Comparison of ENCODE assay signal across 1 cellular context in the genomic region with DNA sequence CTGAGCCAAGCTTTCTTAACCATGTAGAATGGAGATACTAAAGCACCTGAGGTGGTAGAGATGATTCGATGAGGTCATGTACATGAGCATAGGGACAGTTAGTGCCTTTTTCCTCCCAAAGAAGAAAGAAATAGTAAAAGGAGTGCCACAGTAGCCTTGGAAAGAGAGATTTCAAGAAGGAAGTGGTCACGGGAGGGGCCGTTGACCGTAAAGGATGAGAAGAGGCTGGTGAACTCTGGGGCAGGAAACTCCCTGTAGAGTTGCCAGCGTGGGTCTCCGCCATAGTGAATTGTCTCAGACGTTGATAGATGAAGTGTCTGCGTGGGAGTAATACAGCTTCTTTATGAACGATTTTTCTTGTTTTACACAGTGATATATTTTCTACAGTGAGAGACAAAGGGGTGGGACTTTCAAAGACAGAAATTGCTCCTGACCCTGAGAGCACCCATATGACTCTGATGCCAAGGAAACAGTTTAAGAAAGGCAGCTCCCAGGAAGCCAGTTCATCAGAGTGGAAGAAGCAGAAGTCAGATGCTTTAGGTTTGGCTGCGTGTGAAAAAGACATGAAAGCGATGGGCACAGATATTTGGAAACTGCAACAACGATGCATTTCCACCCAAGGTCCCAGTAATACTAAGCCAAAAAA.
A peak's percentile ranks its signal among the peaks of the same experiment; 100 is the strongest.
TF ChIP-seq lines count a peak whose summit lies in the region.

No MANE protein-coding gene starts in this region.

TF ChIP-seq in GM12878, 131 proteins besides CTCF, POLR2A, EP300 and RAD21 (continued from another document and continues in another):
- TF ChIP-seq, protein P1, sequence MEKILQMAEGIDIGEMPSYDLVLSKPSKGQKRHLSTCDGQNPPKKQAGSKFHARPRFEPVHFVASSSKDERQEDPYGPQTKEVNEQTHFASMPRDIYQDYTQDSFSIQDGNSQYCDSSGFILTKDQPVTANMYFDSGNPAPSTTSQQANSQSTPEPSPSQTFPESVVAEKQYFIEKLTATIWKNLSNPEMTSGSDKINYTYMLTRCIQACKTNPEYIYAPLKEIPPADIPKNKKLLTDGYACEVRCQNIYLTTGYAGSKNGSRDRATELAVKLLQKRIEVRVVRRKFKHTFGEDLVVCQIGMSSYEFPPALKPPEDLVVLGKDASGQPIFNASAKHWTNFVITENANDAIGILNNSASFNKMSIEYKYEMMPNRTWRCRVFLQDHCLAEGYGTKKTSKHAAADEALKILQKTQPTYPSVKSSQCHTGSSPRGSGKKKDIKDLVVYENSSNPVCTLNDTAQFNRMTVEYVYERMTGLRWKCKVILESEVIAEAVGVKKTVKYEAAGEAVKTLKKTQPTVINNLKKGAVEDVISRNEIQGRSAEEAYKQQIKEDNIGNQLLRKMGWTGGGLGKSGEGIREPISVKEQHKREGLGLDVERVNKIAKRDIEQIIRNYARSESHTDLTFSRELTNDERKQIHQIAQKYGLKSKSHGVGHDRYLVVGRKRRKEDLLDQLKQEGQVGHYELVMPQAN (conservative IDR thresholded peaks at IDR 0.05), result no peak
- TF ChIP-seq CHD4 (IDR thresholded peaks at IDR 0.05) (no peak), STAT3 (IDR thresholded peaks at IDR 0.05; ENCODE audit: low read depth, low read length) (no peak), SMAD5 (IDR thresholded peaks at IDR 0.05; ENCODE audit: low read depth) (0 out of 2 replicates have a peak, but pooled peaks have one; percentile 60), EGR1 (IDR thresholded peaks at IDR 0.05; ENCODE audit: borderline replicate concordance in 1 of 2, low read depth in 2 of 2, low read length in 2 of 2) (peak in 1 of 2 experiments; percentile 74; a peak in 2 of 3 replicates), MYB (IDR thresholded peaks at IDR 0.05; ENCODE audit: borderline replicate concordance, low read depth, low read length) (no peak), MYC (IDR thresholded peaks at IDR 0.05; ENCODE audit: insufficient read depth, insufficient read length, insufficient replicate concordance, low read length, severe bottlenecking) (no peak), YBX1 (IDR thresholded peaks at IDR 0.05) (no peak), NFIC (IDR thresholded peaks at IDR 0.05; ENCODE audit: low read depth, low read length) (peak; percentile 84), POU2F2 (IDR thresholded peaks at IDR 0.05; ENCODE audit: borderline replicate concordance, low read depth, low read length) (no peak), CEBPB (IDR thresholded peaks at IDR 0.05; ENCODE audit: borderline replicate concordance in 1 of 2, low read depth in 2 of 2, low read length in 2 of 2) (no peak), CREB1 (IDR thresholded peaks at IDR 0.05; ENCODE audit: low read depth) (no peak; the same call in 1 of the 2 replicates), RB1 (IDR thresholded peaks at IDR 0.05; ENCODE audit: borderline replicate concordance) (peak; percentile 43; the same call in 1 of the 2 replicates), YY1 (IDR thresholded peaks at IDR 0.05; ENCODE audit: low read depth, low read length) (peak; percentile 87; the same call in 1 of the 2 replicates), MEF2A (IDR thresholded peaks at IDR 0.05; ENCODE audit: insufficient read depth, low read depth, low read length) (0 out of 2 replicates have a peak, but pooled peaks have one; percentile 9), RELA (IDR thresholded peaks at IDR 0.05; ENCODE audit: borderline replicate concordance, partially characterized antibody) (peak; percentile 94)
- TF ChIP-seq, protein P2, sequence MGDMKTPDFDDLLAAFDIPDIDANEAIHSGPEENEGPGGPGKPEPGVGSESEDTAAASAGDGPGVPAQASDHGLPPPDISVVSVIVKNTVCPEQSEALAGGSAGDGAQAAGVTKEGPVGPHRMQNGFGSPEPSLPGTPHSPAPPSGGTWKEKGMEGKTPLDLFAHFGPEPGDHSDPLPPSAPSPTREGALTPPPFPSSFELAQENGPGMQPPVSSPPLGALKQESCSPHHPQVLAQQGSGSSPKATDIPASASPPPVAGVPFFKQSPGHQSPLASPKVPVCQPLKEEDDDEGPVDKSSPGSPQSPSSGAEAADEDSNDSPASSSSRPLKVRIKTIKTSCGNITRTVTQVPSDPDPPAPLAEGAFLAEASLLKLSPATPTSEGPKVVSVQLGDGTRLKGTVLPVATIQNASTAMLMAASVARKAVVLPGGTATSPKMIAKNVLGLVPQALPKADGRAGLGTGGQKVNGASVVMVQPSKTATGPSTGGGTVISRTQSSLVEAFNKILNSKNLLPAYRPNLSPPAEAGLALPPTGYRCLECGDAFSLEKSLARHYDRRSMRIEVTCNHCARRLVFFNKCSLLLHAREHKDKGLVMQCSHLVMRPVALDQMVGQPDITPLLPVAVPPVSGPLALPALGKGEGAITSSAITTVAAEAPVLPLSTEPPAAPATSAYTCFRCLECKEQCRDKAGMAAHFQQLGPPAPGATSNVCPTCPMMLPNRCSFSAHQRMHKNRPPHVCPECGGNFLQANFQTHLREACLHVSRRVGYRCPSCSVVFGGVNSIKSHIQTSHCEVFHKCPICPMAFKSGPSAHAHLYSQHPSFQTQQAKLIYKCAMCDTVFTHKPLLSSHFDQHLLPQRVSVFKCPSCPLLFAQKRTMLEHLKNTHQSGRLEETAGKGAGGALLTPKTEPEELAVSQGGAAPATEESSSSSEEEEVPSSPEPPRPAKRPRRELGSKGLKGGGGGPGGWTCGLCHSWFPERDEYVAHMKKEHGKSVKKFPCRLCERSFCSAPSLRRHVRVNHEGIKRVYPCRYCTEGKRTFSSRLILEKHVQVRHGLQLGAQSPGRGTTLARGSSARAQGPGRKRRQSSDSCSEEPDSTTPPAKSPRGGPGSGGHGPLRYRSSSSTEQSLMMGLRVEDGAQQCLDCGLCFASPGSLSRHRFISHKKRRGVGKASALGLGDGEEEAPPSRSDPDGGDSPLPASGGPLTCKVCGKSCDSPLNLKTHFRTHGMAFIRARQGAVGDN (IDR thresholded peaks at IDR 0.05), result peak; percentile 70
- TF ChIP-seq, protein P3, sequence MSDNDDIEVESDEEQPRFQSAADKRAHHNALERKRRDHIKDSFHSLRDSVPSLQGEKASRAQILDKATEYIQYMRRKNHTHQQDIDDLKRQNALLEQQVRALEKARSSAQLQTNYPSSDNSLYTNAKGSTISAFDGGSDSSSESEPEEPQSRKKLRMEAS (IDR thresholded peaks at IDR 0.05; ENCODE audit: low read depth, low read length), result no peak
- TF ChIP-seq, protein P4, sequence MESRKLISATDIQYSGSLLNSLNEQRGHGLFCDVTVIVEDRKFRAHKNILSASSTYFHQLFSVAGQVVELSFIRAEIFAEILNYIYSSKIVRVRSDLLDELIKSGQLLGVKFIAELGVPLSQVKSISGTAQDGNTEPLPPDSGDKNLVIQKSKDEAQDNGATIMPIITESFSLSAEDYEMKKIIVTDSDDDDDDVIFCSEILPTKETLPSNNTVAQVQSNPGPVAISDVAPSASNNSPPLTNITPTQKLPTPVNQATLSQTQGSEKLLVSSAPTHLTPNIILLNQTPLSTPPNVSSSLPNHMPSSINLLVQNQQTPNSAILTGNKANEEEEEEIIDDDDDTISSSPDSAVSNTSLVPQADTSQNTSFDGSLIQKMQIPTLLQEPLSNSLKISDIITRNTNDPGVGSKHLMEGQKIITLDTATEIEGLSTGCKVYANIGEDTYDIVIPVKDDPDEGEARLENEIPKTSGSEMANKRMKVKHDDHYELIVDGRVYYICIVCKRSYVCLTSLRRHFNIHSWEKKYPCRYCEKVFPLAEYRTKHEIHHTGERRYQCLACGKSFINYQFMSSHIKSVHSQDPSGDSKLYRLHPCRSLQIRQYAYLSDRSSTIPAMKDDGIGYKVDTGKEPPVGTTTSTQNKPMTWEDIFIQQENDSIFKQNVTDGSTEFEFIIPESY (IDR thresholded peaks at IDR 0.05), result no peak; the same call in 1 of the 2 replicates
- TF ChIP-seq, protein P5, sequence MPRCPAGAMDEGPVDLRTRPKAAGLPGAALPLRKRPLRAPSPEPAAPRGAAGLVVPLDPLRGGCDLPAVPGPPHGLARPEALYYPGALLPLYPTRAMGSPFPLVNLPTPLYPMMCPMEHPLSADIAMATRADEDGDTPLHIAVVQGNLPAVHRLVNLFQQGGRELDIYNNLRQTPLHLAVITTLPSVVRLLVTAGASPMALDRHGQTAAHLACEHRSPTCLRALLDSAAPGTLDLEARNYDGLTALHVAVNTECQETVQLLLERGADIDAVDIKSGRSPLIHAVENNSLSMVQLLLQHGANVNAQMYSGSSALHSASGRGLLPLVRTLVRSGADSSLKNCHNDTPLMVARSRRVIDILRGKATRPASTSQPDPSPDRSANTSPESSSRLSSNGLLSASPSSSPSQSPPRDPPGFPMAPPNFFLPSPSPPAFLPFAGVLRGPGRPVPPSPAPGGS (IDR thresholded peaks at IDR 0.05; ENCODE audit: borderline replicate concordance, insufficient read depth, low read depth, low read length, poor library complexity, severe bottlenecking), result peak; percentile 58
- TF ChIP-seq, protein P6, sequence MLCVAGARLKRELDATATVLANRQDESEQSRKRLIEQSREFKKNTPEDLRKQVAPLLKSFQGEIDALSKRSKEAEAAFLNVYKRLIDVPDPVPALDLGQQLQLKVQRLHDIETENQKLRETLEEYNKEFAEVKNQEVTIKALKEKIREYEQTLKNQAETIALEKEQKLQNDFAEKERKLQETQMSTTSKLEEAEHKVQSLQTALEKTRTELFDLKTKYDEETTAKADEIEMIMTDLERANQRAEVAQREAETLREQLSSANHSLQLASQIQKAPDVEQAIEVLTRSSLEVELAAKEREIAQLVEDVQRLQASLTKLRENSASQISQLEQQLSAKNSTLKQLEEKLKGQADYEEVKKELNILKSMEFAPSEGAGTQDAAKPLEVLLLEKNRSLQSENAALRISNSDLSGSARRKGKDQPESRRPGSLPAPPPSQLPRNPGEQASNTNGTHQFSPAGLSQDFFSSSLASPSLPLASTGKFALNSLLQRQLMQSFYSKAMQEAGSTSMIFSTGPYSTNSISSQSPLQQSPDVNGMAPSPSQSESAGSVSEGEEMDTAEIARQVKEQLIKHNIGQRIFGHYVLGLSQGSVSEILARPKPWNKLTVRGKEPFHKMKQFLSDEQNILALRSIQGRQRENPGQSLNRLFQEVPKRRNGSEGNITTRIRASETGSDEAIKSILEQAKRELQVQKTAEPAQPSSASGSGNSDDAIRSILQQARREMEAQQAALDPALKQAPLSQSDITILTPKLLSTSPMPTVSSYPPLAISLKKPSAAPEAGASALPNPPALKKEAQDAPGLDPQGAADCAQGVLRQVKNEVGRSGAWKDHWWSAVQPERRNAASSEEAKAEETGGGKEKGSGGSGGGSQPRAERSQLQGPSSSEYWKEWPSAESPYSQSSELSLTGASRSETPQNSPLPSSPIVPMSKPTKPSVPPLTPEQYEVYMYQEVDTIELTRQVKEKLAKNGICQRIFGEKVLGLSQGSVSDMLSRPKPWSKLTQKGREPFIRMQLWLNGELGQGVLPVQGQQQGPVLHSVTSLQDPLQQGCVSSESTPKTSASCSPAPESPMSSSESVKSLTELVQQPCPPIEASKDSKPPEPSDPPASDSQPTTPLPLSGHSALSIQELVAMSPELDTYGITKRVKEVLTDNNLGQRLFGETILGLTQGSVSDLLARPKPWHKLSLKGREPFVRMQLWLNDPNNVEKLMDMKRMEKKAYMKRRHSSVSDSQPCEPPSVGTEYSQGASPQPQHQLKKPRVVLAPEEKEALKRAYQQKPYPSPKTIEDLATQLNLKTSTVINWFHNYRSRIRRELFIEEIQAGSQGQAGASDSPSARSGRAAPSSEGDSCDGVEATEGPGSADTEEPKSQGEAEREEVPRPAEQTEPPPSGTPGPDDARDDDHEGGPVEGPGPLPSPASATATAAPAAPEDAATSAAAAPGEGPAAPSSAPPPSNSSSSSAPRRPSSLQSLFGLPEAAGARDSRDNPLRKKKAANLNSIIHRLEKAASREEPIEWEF (IDR thresholded peaks at IDR 0.05; ENCODE audit: insufficient replicate concordance, low read depth, low read length), result no peak
- TF ChIP-seq, protein P7, sequence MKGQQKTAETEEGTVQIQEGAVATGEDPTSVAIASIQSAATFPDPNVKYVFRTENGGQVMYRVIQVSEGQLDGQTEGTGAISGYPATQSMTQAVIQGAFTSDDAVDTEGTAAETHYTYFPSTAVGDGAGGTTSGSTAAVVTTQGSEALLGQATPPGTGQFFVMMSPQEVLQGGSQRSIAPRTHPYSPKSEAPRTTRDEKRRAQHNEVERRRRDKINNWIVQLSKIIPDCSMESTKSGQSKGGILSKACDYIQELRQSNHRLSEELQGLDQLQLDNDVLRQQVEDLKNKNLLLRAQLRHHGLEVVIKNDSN (IDR thresholded peaks at IDR 0.05; ENCODE audit: borderline replicate concordance, extremely low read length, insufficient read depth, low read depth, low read length), result no peak
- TF ChIP-seq, protein P8, sequence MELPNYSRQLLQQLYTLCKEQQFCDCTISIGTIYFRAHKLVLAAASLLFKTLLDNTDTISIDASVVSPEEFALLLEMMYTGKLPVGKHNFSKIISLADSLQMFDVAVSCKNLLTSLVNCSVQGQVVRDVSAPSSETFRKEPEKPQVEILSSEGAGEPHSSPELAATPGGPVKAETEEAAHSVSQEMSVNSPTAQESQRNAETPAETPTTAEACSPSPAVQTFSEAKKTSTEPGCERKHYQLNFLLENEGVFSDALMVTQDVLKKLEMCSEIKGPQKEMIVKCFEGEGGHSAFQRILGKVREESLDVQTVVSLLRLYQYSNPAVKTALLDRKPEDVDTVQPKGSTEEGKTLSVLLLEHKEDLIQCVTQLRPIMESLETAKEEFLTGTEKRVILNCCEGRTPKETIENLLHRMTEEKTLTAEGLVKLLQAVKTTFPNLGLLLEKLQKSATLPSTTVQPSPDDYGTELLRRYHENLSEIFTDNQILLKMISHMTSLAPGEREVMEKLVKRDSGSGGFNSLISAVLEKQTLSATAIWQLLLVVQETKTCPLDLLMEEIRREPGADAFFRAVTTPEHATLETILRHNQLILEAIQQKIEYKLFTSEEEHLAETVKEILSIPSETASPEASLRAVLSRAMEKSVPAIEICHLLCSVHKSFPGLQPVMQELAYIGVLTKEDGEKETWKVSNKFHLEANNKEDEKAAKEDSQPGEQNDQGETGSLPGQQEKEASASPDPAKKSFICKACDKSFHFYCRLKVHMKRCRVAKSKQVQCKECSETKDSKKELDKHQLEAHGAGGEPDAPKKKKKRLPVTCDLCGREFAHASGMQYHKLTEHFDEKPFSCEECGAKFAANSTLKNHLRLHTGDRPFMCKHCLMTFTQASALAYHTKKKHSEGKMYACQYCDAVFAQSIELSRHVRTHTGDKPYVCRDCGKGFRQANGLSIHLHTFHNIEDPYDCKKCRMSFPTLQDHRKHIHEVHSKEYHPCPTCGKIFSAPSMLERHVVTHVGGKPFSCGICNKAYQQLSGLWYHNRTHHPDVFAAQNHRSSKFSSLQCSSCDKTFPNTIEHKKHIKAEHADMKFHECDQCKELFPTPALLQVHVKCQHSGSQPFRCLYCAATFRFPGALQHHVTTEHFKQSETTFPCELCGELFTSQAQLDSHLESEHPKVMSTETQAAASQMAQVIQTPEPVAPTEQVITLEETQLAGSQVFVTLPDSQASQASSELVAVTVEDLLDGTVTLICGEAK (IDR thresholded peaks at IDR 0.05; ENCODE audit: borderline replicate concordance), result no peak
